ENCODE assay signal across 27 cellular contexts in the genomic region with DNA sequence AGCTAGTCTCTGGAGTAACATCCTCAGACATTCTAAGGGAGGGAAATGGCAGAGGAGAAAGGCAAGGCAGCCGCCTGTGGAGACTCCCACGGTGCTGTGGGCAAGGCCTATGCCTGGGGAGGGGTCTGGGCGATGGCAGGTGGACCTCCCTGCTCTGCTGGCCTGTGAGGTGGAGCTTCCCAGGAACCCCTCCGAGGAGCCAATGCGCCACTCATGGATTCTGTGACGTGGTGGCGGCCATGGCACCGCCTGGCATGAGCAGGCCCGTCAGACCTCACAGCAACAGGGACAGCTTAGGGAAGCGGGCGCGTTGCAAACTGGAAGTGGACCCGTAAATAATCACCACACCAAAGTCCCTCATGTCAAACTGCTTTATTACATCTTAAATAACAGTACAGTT. TPM values are rescaled to one million over a fixed set of nuclear protein-coding genes. Genes with fewer than 3 reads are reported as not detected.
A peak's percentile ranks its signal among the peaks of the same experiment; 100 is the strongest.
DNase-seq lines count a peak whose midpoint lies in the region; ATAC-seq and TF ChIP-seq lines count a peak whose summit lies in the region.
"Had no signal": no experiment of that assay in that cellular context is flagged by ENCODE, and none has a peak within 500 bp of the region (broad histone marks: within the 10 kb centered on the region; RNA-seq: fewer than 3 reads in every experiment).

No MANE protein-coding gene starts in this region.

- POLR2A ChIA-PET in WTC11 (lab: Charles Lee), result no interaction called here

- no peaks in the 10 kb centered on the region for H3K79me2 ChIP-seq in ACC112 (ENCODE audit: control insufficient read depth, insufficient read depth, low read length, unreplicated experiment)
- H3K79me2 ChIP-seq: parathyroid adenoma had no signal

- H3K9me3 Mint-ChIP-seq in WTC11 (no peaks in the 10 kb centered on the region), neural crest cell (no peaks in the 10 kb centered on the region)
- H3K9me3 Mint-ChIP-seq: activated naive CD4-positive, alpha-beta T cell treated with anti-CD3 and anti-CD28 coated beads, Interleukin-2, amount 50 U/mL, for 72 hours; activated T-helper 2 cell treated with anti-CD3 and anti-CD28 coated beads, Interferon-gamma antibody, Interleukin-2, Interleukin-4, amounts not matched to agents 10 μg/mL and 5 μg/mL and 100 μg/mL, durations not matched to agents 14 hours and 24 hours and 36 hours; nephron had no signal

- peak overlapping the region; percentile 74; the same call in 1 of the 2 replicates for H3K27ac Mint-ChIP-seq in WTC11
- no peak overlapping the region for H3K27ac Mint-ChIP-seq in neural crest cell (ENCODE audit: unreplicated experiment)
- H3K27ac Mint-ChIP-seq: activated naive CD4-positive, alpha-beta T cell treated with anti-CD3 and anti-CD28 coated beads, Interleukin-2, amount 50 U/mL, for 72 hours; activated T-helper 2 cell treated with anti-CD3 and anti-CD28 coated beads, Interferon-gamma antibody, Interleukin-2, Interleukin-4, amounts not matched to agents 10 μg/mL and 5 μg/mL and 100 μg/mL, durations not matched to agents 14 hours and 24 hours and 36 hours; nephron had no signal

- DNase-seq in D341Med (ENCODE audit: low spot score) (peak; percentile 11), WTC11 (ENCODE audit: low spot score) (no peak), neural crest cell (ENCODE audit: low read depth, low spot score) (no peak), NOMO-1 (lab: John Stamatoyannopoulos, UW; ENCODE audit: unreplicated experiment in 2 of 2) (no peak)
- no peak for DNase-seq in activated T-cell treated with anti-CD3 and anti-CD28 coated beads, Interleukin-2, amount 50 U/mL, for 48 hours
- DNase-seq: activated CD4-positive, alpha-beta T cell treated with anti-CD3 and anti-CD28 coated beads, Interleukin-2, amount 50 U/mL, for 48 hours; activated CD4-positive, CD25-positive, alpha-beta regulatory T cell; activated CD8-positive, alpha-beta memory T cell treated with anti-CD3 and anti-CD28 coated beads, Interleukin-2, amount 50 U/mL, for 4 hours; anterior cingulate cortex; mammary epithelial cell; NCI-H1092; NCI-H187; NCI-H510A; OCI-M1; stimulated activated CD4-positive, alpha-beta T cell treated with anti-CD3 and anti-CD28 coated beads, Interleukin-12 subunit alpha, Interleukin-12 subunit beta, amount 100 ng/mL, for 4 hours; stimulated activated CD4-positive, alpha-beta T cell treated with anti-CD3 and anti-CD28 coated beads, Interleukin-4, amount 100 ng/mL, for 1 hour; transverse colon had no signal

- peaks cover 41% of the 10 kb centered on the region for H3K4me1 ChIP-seq in ACC112 (ENCODE audit: control insufficient read depth, insufficient read depth, low read length, unreplicated experiment)
- H3K4me1 ChIP-seq: parathyroid adenoma had no signal

- no peaks in the 10 kb centered on the region for H3K27me3 ChIP-seq in ACC112 (ENCODE audit: insufficient read depth, low read length)
- H3K27me3 ChIP-seq: breast epithelium, gastroesophageal sphincter, right atrium auricular region, transverse colon had no signal

- ATAC-seq in WTC11, result no peak
- no peak for ATAC-seq in SK-N-SH treated with all-trans-retinoic acid at 6 μM for 48 hours
- ATAC-seq: activated naive CD4-positive, alpha-beta T cell treated with anti-CD3 and anti-CD28 coated beads, Interleukin-2, amount 50 U/mL, for 72 hours; gastroesophageal sphincter; HCT116 had no signal

- no peaks in the 10 kb centered on the region for H3K27me3 Mint-ChIP-seq in WTC11 (ENCODE audit: low read depth)
- H3K27me3 Mint-ChIP-seq in neural crest cell (ENCODE audit: low read depth), result peaks cover 17% of the 10 kb centered on the region

- H3K36me3 Mint-ChIP-seq in WTC11 (peaks cover 43% of the 10 kb centered on the region), neural crest cell (ENCODE audit: low read depth) (peaks cover 16% of the 10 kb centered on the region)

- peaks cover 34% of the 10 kb centered on the region for H3K36me3 ChIP-seq in ACC112 (ENCODE audit: insufficient read depth, low read length)

- H2AFZ ChIP-seq in ACC112 (ENCODE audit: low read length, unreplicated experiment), result no peak overlapping the region
- H2AFZ ChIP-seq: parathyroid adenoma had no signal

- TF ChIP-seq CTCF in WTC11 (IDR thresholded peaks at IDR 0.05) (no peak), neural crest cell (conservative IDR thresholded peaks at IDR 0.05) (no peak)

- CTCF ChIA-PET in WTC11 (lab: Charles Lee), result interaction anchor here (0.7 kb wide), 1 partner anchor 154 kb away, joined by 3 read pairs; no protein-coding TSS in a partner anchor

- H3K4me1 Mint-ChIP-seq in WTC11, result peaks cover 33% of the 10 kb centered on the region
- H3K4me1 Mint-ChIP-seq in neural crest cell, result peaks cover 22% of the 10 kb centered on the region

- H3K27ac ChIP-seq in ACC112 (ENCODE audit: low read depth, low read length), result peak overlapping the region; percentile 22; the same call in 1 of the 2 replicates
- H3K27ac ChIP-seq: breast epithelium, gastroesophageal sphincter, parathyroid adenoma, right atrium auricular region, transverse colon had no signal

- H3K4me3 Mint-ChIP-seq in WTC11 (no peak overlapping the region), neural crest cell (peak overlapping the region; percentile 22)
- H3K4me3 Mint-ChIP-seq: nephron had no signal

- H3K4me3 ChIP-seq in ACC112 (ENCODE audit: low read depth, low read length), result no peak overlapping the region
- H3K4me3 ChIP-seq: breast epithelium, gastroesophageal sphincter, right atrium auricular region, transverse colon had no signal

TF ChIP-seq in WTC11, 78 proteins besides CTCF, POLR2A, EP300 and RAD21 (continues in another document):
- TF ChIP-seq GABPB1 (CRISPR knock-in tag; IDR thresholded peaks at IDR 0.05), result no peak
- TF ChIP-seq ATF1 (CRISPR knock-in tag; IDR thresholded peaks at IDR 0.05), result no peak
- TF ChIP-seq ZNF425 (CRISPR knock-in tag; conservative IDR thresholded peaks at IDR 0.05), result no peak
- no peak for TF ChIP-seq CBFB (CRISPR knock-in tag; IDR thresholded peaks at IDR 0.05; ENCODE audit: low read depth)
- no peak for TF ChIP-seq GTF2I (CRISPR knock-in tag; conservative IDR thresholded peaks at IDR 0.05)
- TF ChIP-seq, protein P1, sequence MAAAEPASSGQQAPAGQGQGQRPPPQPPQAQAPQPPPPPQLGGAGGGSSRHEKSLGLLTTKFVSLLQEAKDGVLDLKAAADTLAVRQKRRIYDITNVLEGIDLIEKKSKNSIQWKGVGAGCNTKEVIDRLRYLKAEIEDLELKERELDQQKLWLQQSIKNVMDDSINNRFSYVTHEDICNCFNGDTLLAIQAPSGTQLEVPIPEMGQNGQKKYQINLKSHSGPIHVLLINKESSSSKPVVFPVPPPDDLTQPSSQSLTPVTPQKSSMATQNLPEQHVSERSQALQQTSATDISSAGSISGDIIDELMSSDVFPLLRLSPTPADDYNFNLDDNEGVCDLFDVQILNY (CRISPR knock-in tag; IDR thresholded peaks at IDR 0.05), result no peak
- TF ChIP-seq OVOL2 (CRISPR knock-in tag; IDR thresholded peaks at IDR 0.05; ENCODE audit: borderline replicate concordance), result no peak

TF ChIP-seq in SK-N-SH treated with all-trans-retinoic acid at 6 μM for 48 hours, 23 proteins besides CTCF, POLR2A, EP300 and RAD21 (continues in another document):
- TF ChIP-seq, protein P2, sequence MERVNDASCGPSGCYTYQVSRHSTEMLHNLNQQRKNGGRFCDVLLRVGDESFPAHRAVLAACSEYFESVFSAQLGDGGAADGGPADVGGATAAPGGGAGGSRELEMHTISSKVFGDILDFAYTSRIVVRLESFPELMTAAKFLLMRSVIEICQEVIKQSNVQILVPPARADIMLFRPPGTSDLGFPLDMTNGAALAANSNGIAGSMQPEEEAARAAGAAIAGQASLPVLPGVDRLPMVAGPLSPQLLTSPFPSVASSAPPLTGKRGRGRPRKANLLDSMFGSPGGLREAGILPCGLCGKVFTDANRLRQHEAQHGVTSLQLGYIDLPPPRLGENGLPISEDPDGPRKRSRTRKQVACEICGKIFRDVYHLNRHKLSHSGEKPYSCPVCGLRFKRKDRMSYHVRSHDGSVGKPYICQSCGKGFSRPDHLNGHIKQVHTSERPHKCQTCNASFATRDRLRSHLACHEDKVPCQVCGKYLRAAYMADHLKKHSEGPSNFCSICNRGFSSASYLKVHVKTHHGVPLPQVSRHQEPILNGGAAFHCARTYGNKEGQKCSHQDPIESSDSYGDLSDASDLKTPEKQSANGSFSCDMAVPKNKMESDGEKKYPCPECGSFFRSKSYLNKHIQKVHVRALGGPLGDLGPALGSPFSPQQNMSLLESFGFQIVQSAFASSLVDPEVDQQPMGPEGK (CRISPR knock-in tag; IDR thresholded peaks at IDR 0.05; ENCODE audit: borderline replicate concordance), result no peak
- TF ChIP-seq, protein P3, sequence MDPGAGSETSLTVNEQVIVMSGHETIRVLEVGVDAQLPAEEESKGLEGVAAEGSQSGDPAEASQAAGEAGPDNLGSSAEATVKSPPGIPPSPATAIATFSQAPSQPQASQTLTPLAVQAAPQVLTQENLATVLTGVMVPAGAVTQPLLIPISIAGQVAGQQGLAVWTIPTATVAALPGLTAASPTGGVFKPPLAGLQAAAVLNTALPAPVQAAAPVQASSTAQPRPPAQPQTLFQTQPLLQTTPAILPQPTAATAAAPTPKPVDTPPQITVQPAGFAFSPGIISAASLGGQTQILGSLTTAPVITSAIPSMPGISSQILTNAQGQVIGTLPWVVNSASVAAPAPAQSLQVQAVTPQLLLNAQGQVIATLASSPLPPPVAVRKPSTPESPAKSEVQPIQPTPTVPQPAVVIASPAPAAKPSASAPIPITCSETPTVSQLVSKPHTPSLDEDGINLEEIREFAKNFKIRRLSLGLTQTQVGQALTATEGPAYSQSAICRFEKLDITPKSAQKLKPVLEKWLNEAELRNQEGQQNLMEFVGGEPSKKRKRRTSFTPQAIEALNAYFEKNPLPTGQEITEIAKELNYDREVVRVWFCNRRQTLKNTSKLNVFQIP (CRISPR knock-in tag; IDR thresholded peaks at IDR 0.05; ENCODE audit: borderline replicate concordance, low read depth), result no peak
- TF ChIP-seq ARNTL (CRISPR knock-in tag; IDR thresholded peaks at IDR 0.05; ENCODE audit: borderline replicate concordance, low read depth), result no peak
- TF ChIP-seq ZNF70 (CRISPR knock-in tag; IDR thresholded peaks at IDR 0.05), result no peak
- TF ChIP-seq CSDC2 (CRISPR knock-in tag; IDR thresholded peaks at IDR 0.05), result no peak
- no peak for TF ChIP-seq CREB5 (CRISPR knock-in tag; IDR thresholded peaks at IDR 0.05; ENCODE audit: low read depth)
- no peak for TF ChIP-seq ZC3H10 (CRISPR knock-in tag; IDR thresholded peaks at IDR 0.05)

RNA-seq across cellular contexts. Expression of gene NADK, which starts 6.7 kb away (rescaled TPM):
- total RNA-seq in WTC11 (2021) (106 to 124 TPM (median 119 TPM) in 3 replicates), neural crest cell (88.4 and 91.9 TPM in 2 replicates)
